ENCODE assay signal across 1 cellular context in genomic region chr10:50461834-50462233, GRCh38.
TF ChIP-seq lines count a peak whose summit lies in the region.

No MANE protein-coding gene starts in this region.

TF ChIP-seq in HEK293, 187 proteins besides CTCF, POLR2A, EP300 and RAD21 (continued from another document):
- no peak for TF ChIP-seq TCF7L2 (IDR thresholded peaks at IDR 0.05; ENCODE audit: borderline replicate concordance, low read depth, low read length)
- peak; percentile 45 for TF ChIP-seq PRDM6 (tag by site-specific recombination; IDR thresholded peaks at IDR 0.05)
- no peak for TF ChIP-seq ZNF292 (tag by site-specific recombination; IDR thresholded peaks at IDR 0.05; ENCODE audit: borderline replicate concordance, low read depth)
